ENCODE assay signal across 6 cellular contexts in genomic region chr6:26363882-26364825, GRCh38. TPM values are rescaled to one million over a fixed set of nuclear protein-coding genes. Genes with fewer than 3 reads are reported as not detected.
DNase-seq lines count a peak whose midpoint lies in the region; ATAC-seq and TF ChIP-seq lines count a peak whose summit lies in the region.

No MANE protein-coding gene starts in this region.

- no peak overlapping the region for H3K4me3 Mint-ChIP-seq in stimulated activated effector memory CD8-positive, alpha-beta T cell treated with anti-CD3 and anti-CD28 coated beads, Interleukin-12 subunit alpha, Interleukin-12 subunit beta, amount 100 ng/mL, for 72 hours

- H3K36me3 Mint-ChIP-seq in stimulated activated effector memory CD8-positive, alpha-beta T cell treated with anti-CD3 and anti-CD28 coated beads, Interleukin-12 subunit alpha, Interleukin-12 subunit beta, amount 100 ng/mL, for 72 hours: no peaks in the 10 kb centered on the region

- H3K27ac Mint-ChIP-seq in stimulated activated effector memory CD8-positive, alpha-beta T cell treated with anti-CD3 and anti-CD28 coated beads, Interleukin-12 subunit alpha, Interleukin-12 subunit beta, amount 100 ng/mL, for 72 hours: no peak overlapping the region

- TF ChIP-seq CTCF in NB4 (IDR thresholded peaks at IDR 0.05; ENCODE audit: low read depth, low read length) (no peak), gastroesophageal sphincter (IDR thresholded peaks at IDR 0.05) (no peak)

- ATAC-seq in gastroesophageal sphincter (no peak), GM18858 (IDR thresholded peaks at IDR 0.05; ENCODE audit: unreplicated experiment) (no peak)
- ATAC-seq in stimulated activated effector memory CD8-positive, alpha-beta T cell treated with anti-CD3 and anti-CD28 coated beads, Interleukin-12 subunit alpha, Interleukin-12 subunit beta, amount 100 ng/mL, for 72 hours: no peak

- WGBS in gastroesophageal sphincter (ENCODE audit: low coverage in 1 of 2), 2 donors: 16 to 32% methylated on average over 4 to 5 of the region's 6 CpGs

- no peaks in the 10 kb centered on the region for H3K27me3 ChIP-seq in gastroesophageal sphincter

- TF ChIP-seq EP300 in gastroesophageal sphincter (IDR thresholded peaks at IDR 0.05): no peak

- peak overlapping the region; percentile 81 to 86 (median 84) for H3K27ac ChIP-seq in gastroesophageal sphincter

- peaks cover 30% of the 10 kb centered on the region for H3K4me1 Mint-ChIP-seq in stimulated activated effector memory CD8-positive, alpha-beta T cell treated with anti-CD3 and anti-CD28 coated beads, Interleukin-12 subunit alpha, Interleukin-12 subunit beta, amount 100 ng/mL, for 72 hours

- no peaks in the 10 kb centered on the region for H3K9me3 Mint-ChIP-seq in stimulated activated effector memory CD8-positive, alpha-beta T cell treated with anti-CD3 and anti-CD28 coated beads, Interleukin-12 subunit alpha, Interleukin-12 subunit beta, amount 100 ng/mL, for 72 hours

- no peak for TF ChIP-seq POLR2A in NB4 (IDR thresholded peaks at IDR 0.05; ENCODE audit: extremely low read depth, insufficient read length)
- no peak for TF ChIP-seq POLR2A in gastroesophageal sphincter (IDR thresholded peaks at IDR 0.05)

- H3K4me1 ChIP-seq in gastroesophageal sphincter: peaks cover 0 to 23% (median 3%) of the 10 kb centered on the region in 3 donors

- peaks cover 0 to 2% of the 10 kb centered on the region in 2 donors for H3K36me3 ChIP-seq in gastroesophageal sphincter

- H3K9me3 ChIP-seq in gastroesophageal sphincter: no peaks in the 10 kb centered on the region

- H3K4me3 ChIP-seq in NB4 (ENCODE audit: low read depth, low read length) (peak overlapping the region; percentile 89), gastroesophageal sphincter (peak overlapping the region; percentile 60 to 90)

- DNase-seq in A172 (ENCODE audit: low spot score): peak; percentile 19
- DNase-seq in NB4 (ENCODE audit: low read depth): peak; percentile 46
- no peak for DNase-seq in stimulated activated effector memory CD8-positive, alpha-beta T cell treated with anti-CD3 and anti-CD28 coated beads, Interleukin-12 subunit alpha, Interleukin-12 subunit beta, amount 100 ng/mL, for 72 hours (ENCODE audit: low spot score in 2 of 2)
- DNase-seq in NCI-H526 (lab: John Stamatoyannopoulos, UW): no peak

RNA-seq across cellular contexts. Expression of gene BTN3A2, which starts 0.8 kb away (rescaled TPM):
- total RNA-seq in A172 (2014; rRNA removed; shearing (Covaris generic)): 9.9 and 13.3 TPM in 2 replicates
- total RNA-seq in gastroesophageal sphincter: 10 to 100 TPM in 2 of 4 donors, 1 to 10 TPM in 2; 6.7 to 13.9 (median 10.2) TPM

RNA-seq across cellular contexts. Expression of gene BTN2A2, which starts 18.8 kb away (rescaled TPM):
- total RNA-seq in A172 (2014; rRNA removed; shearing (Covaris generic)): 12.0 and 13.0 TPM in 2 replicates
- total RNA-seq in gastroesophageal sphincter: 10 to 100 TPM in 1 of 4 donors, 1 to 10 TPM in 3; 6.3 to 16.3 (median 7.1) TPM

RNA-seq across cellular contexts. Expression of gene BTN3A1, which starts 37.9 kb away (rescaled TPM):
- total RNA-seq in A172 (2014; rRNA removed; shearing (Covaris generic)): 14.0 and 19.6 TPM in 2 replicates
- total RNA-seq in gastroesophageal sphincter: 10 to 100 TPM in 1 of 4 donors, 1 to 10 TPM in 3; 7.5 to 14.3 (median 8.2) TPM

Comparison
In these comparisons a context has a peak if more than half of its experiments do, and no peak if none do; other contexts are left out.
1. DNase-seq: peak in A172 (single experiment) and NB4 (single experiment); none in stimulated activated effector memory CD8-positive, alpha-beta T cell treated with anti-CD3 and anti-CD28 coated beads, Interleukin-12 subunit alpha, Interleukin-12 subunit beta, amount 100 ng/mL, for 72 hours (0 of 2) and NCI-H526 (0 of 2).